Comparison of ENCODE assay signal across 11 cellular contexts in genomic region chr19:869245-870177, GRCh38. TPM values are rescaled to one million over a fixed set of nuclear protein-coding genes. Genes with fewer than 3 reads are reported as not detected.
DNase-seq lines count a peak whose midpoint lies in the region; ATAC-seq and TF ChIP-seq lines count a peak whose summit lies in the region.
"Had no signal": no experiment of that assay in that cellular context is flagged by ENCODE, and none has a peak within 500 bp of the region (broad histone marks: within the 10 kb centered on the region; RNA-seq: fewer than 3 reads in every experiment).

No MANE protein-coding gene starts in this region.

- CTCF ChIA-PET in CD8-positive, alpha-beta T cell (lab: Charles Lee) = no interaction called here
- CTCF ChIA-PET in activated CD8-positive, alpha-beta T cell treated with anti-CD3 and anti-CD28 coated beads, Interleukin-2, amount 10 ng/mL, durations not matched to agents 7 days and 5 days (lab: Charles Lee) = no interaction called here

- H3K9me3 Mint-ChIP-seq in CD8-positive, alpha-beta T cell = no peaks in the 10 kb centered on the region
- no peaks in the 10 kb centered on the region for H3K9me3 Mint-ChIP-seq in activated CD8-positive, alpha-beta T cell treated with anti-CD3 and anti-CD28 coated beads, Interleukin-2, amount 10 ng/mL, durations not matched to agents 7 days and 5 days (ENCODE audit: insufficient read depth)

- H3K27ac ChIP-seq in ascending aorta (peak overlapping the region; percentile 88 to 89), hepatocyte (peak overlapping the region; percentile 63), stomach smooth muscle (ENCODE audit: low read length) (peak overlapping the region; percentile 74)
- H3K27ac ChIP-seq in CD8-positive, alpha-beta T cell (ENCODE audit: low read depth, low read length) = no peak overlapping the region

- H3K4me3 ChIP-seq in HFF-Myc (replicated peaks; ENCODE audit: low read depth, low read length) = 0 out of 2 replicates have a peak overlapping the region, but pooled peaks have one; percentile 2
- H3K4me3 ChIP-seq in ascending aorta = no peak overlapping the region
- no peak overlapping the region for H3K4me3 ChIP-seq in hepatocyte
- H3K4me3 ChIP-seq in stomach smooth muscle (ENCODE audit: low read length in 2 of 2) = no peak overlapping the region
- H3K4me3 ChIP-seq in CD8-positive, alpha-beta T cell (ENCODE audit: low read depth, low read length) = no peak overlapping the region

- no peak for ATAC-seq in CD8-positive, alpha-beta T cell
- no peak for ATAC-seq in HG03520 (IDR thresholded peaks at IDR 0.05; ENCODE audit: unreplicated experiment)
- ATAC-seq in activated CD8-positive, alpha-beta T cell treated with anti-CD3 and anti-CD28 coated beads, Interleukin-2, amount 10 ng/mL, durations not matched to agents 7 days and 5 days = no peak
- ATAC-seq: Panc1 had no signal

- H3K36me3 Mint-ChIP-seq in CD8-positive, alpha-beta T cell = peaks cover 28% of the 10 kb centered on the region
- H3K36me3 Mint-ChIP-seq in activated CD8-positive, alpha-beta T cell treated with anti-CD3 and anti-CD28 coated beads, Interleukin-2, amount 10 ng/mL, durations not matched to agents 7 days and 5 days (ENCODE audit: low read depth) = peaks cover 19% of the 10 kb centered on the region

- H3K36me3 ChIP-seq in ascending aorta = peaks cover 42 to 50% of the 10 kb centered on the region in 2 donors
- no peaks in the 10 kb centered on the region for H3K36me3 ChIP-seq in hepatocyte (replicated peaks; ENCODE audit: insufficient read depth, low read depth)
- H3K36me3 ChIP-seq in stomach smooth muscle (ENCODE audit: control insufficient read depth in 2 of 2, insufficient read depth in 2 of 2, low read length in 2 of 2) = peaks cover 3 to 11% of the 10 kb centered on the region in 2 donors
- peaks cover 3% of the 10 kb centered on the region for H3K36me3 ChIP-seq in CD8-positive, alpha-beta T cell (ENCODE audit: insufficient read depth, low read length)

- POLR2A ChIA-PET in CD8-positive, alpha-beta T cell (lab: Charles Lee) = interaction anchor here (0.6 to 1.0 kb wide), 2 partner anchors 127 to 191 kb away, joined by 3 to 4 read pairs; no protein-coding TSS in a partner anchor
- POLR2A ChIA-PET in activated CD8-positive, alpha-beta T cell treated with anti-CD3 and anti-CD28 coated beads, Interleukin-2, amount 10 ng/mL, durations not matched to agents 7 days and 5 days (lab: Charles Lee) = no interaction called here

- H3K27me3 ChIP-seq in ascending aorta (no peaks in the 10 kb centered on the region), hepatocyte (no peaks in the 10 kb centered on the region), stomach smooth muscle (ENCODE audit: control insufficient read depth in 1 of 2, insufficient read depth in 2 of 2, low read length in 2 of 2) (no peaks in the 10 kb centered on the region)
- no peaks in the 10 kb centered on the region for H3K27me3 ChIP-seq in CD8-positive, alpha-beta T cell (ENCODE audit: insufficient read depth, low read length)

- no peak for TF ChIP-seq CTCF in HFF-Myc (IDR thresholded peaks at IDR 0.05; ENCODE audit: low read depth, low read length, missing control alignments)
- TF ChIP-seq CTCF in ascending aorta (IDR thresholded peaks at IDR 0.05) = no peak
- TF ChIP-seq CTCF in hepatocyte (IDR thresholded peaks at IDR 0.05; ENCODE audit: poor library complexity) = no peak
- no peak for TF ChIP-seq CTCF in CD8-positive, alpha-beta T cell (IDR thresholded peaks at IDR 0.05)

- DNase-seq in HFF-Myc (ENCODE audit: extremely low read depth, low read depth) = peak; percentile 90
- peak; percentile 33 to 92 for DNase-seq in ascending aorta (ENCODE audit: low spot score in 2 of 2)
- peak; percentile 81 for DNase-seq in hepatocyte (ENCODE audit: low spot score)
- no peak for DNase-seq in CD8-positive, alpha-beta T cell
- DNase-seq in activated CD4-positive, CD25-positive, alpha-beta regulatory T cell treated with anti-CD3 and anti-CD28 coated beads, Interleukin-2, amount 50 U/mL, for 72 hours = no peak
- no peak for DNase-seq in activated CD8-positive, alpha-beta T cell treated with anti-CD3 and anti-CD28 coated beads, Interleukin-2, amount 10 ng/mL, durations not matched to agents 7 days and 5 days

- no peaks in the 10 kb centered on the region for H3K27me3 Mint-ChIP-seq in CD8-positive, alpha-beta T cell (ENCODE audit: low read depth)
- H3K27me3 Mint-ChIP-seq in activated CD8-positive, alpha-beta T cell treated with anti-CD3 and anti-CD28 coated beads, Interleukin-2, amount 10 ng/mL, durations not matched to agents 7 days and 5 days (ENCODE audit: low read depth) = no peaks in the 10 kb centered on the region

- H3K9ac ChIP-seq in stomach smooth muscle (ENCODE audit: low read length in 2 of 2) = no peak overlapping the region

- no peaks in the 10 kb centered on the region for H3K9me3 ChIP-seq in ascending aorta
- no peaks in the 10 kb centered on the region for H3K9me3 ChIP-seq in hepatocyte (ENCODE audit: low read depth)
- no peaks in the 10 kb centered on the region for H3K9me3 ChIP-seq in stomach smooth muscle (ENCODE audit: control insufficient read depth in 2 of 2, low read length in 2 of 2)
- no peaks in the 10 kb centered on the region for H3K9me3 ChIP-seq in CD8-positive, alpha-beta T cell (ENCODE audit: low read length)

- intact Hi-C loops in ascending aorta (cut with DNase I) = loop anchor here (2.0 to 10.0 kb wide), 2 partner anchors 23 to 95 kb away; partner anchors contain the start of genes MED16 and RNU6-9
- intact Hi-C loops in CD8-positive, alpha-beta T cell (cut with DNase I, micrococcal nuclease) = loop anchor here in 1 of 2 experiments (10.0 kb wide), 1 partner anchor 375 kb away; the partner anchor contains the start of genes ATP5F1D and MIDN

- WGBS in hepatocyte (ENCODE audit: low lambda C conversion rate, missing lambda C conversion rate) = 70% methylated on average over 27 of the region's 29 CpGs

- H2AFZ ChIP-seq in hepatocyte = no peak overlapping the region

- H3K27ac Mint-ChIP-seq in CD8-positive, alpha-beta T cell = no peak overlapping the region
- H3K27ac Mint-ChIP-seq in activated CD8-positive, alpha-beta T cell treated with anti-CD3 and anti-CD28 coated beads, Interleukin-2, amount 10 ng/mL, durations not matched to agents 7 days and 5 days = no peak overlapping the region

- H3K4me2 ChIP-seq in hepatocyte = no peak overlapping the region

- H4K20me1 ChIP-seq in hepatocyte (ENCODE audit: insufficient read depth, poor library complexity, severe bottlenecking) = no peaks in the 10 kb centered on the region

- peaks cover 4 to 9% of the 10 kb centered on the region in 2 donors for H3K4me1 ChIP-seq in ascending aorta
- H3K4me1 ChIP-seq in hepatocyte (ENCODE audit: insufficient read depth) = no peaks in the 10 kb centered on the region
- peaks cover 31% of the 10 kb centered on the region for H3K4me1 ChIP-seq in stomach smooth muscle (ENCODE audit: control insufficient read depth, insufficient read depth, low read length)
- H3K4me1 ChIP-seq in CD8-positive, alpha-beta T cell (ENCODE audit: insufficient read depth, low read length) = peaks cover 15% of the 10 kb centered on the region

- no peaks in the 10 kb centered on the region for H3K79me2 ChIP-seq in hepatocyte

- no peak overlapping the region for H3K4me3 Mint-ChIP-seq in CD8-positive, alpha-beta T cell
- no peak overlapping the region for H3K4me3 Mint-ChIP-seq in activated CD8-positive, alpha-beta T cell treated with anti-CD3 and anti-CD28 coated beads, Interleukin-2, amount 10 ng/mL, durations not matched to agents 7 days and 5 days

- H3K4me1 Mint-ChIP-seq in CD8-positive, alpha-beta T cell (ENCODE audit: low read depth) = peaks cover 14% of the 10 kb centered on the region
- H3K4me1 Mint-ChIP-seq in activated CD8-positive, alpha-beta T cell treated with anti-CD3 and anti-CD28 coated beads, Interleukin-2, amount 10 ng/mL, durations not matched to agents 7 days and 5 days (ENCODE audit: low read depth) = peaks cover 11% of the 10 kb centered on the region

- H3K9me2 ChIP-seq in hepatocyte (replicated peaks; ENCODE audit: insufficient read depth) = no peaks in the 10 kb centered on the region

RNA-seq across cellular contexts. Expression of gene CFD, which starts 10.0 kb away (rescaled TPM):
- total RNA-seq in ascending aorta (1,680 TPM), hepatocyte (3.3 and 9.0 TPM in 2 replicates)
- 8.2 and 11.2 TPM in 2 replicates for polyA plus RNA-seq in hepatocyte
- 1 to 10 TPM; 1.0 to 1.4 TPM for total RNA-seq in CD8-positive, alpha-beta T cell
- 1 to 10 TPM; 2.1 to 2.2 TPM for total RNA-seq in activated CD8-positive, alpha-beta T cell treated with anti-CD3 and anti-CD28 coated beads, Interleukin-2, amount 10 ng/mL, durations not matched to agents 7 days and 5 days

RNA-seq across cellular contexts. Expression of gene ELANE, which starts 17.4 kb away (rescaled TPM):
- total RNA-seq in ascending aorta (not detected), hepatocyte (0.83 and 1.2 TPM in 2 replicates)
- polyA plus RNA-seq in hepatocyte = 0.81 and 3.0 TPM in 2 replicates
- not detected for total RNA-seq in CD8-positive, alpha-beta T cell
- total RNA-seq in activated CD8-positive, alpha-beta T cell treated with anti-CD3 and anti-CD28 coated beads, Interleukin-2, amount 10 ng/mL, durations not matched to agents 7 days and 5 days = not detected
- total RNA-seq: epithelial cell of proximal tubule, H1 had no signal
- polyA plus RNA-seq: H1 had no signal

RNA-seq across cellular contexts. Expression of gene MED16, which starts 23.5 kb away (rescaled TPM):
- total RNA-seq in ascending aorta = 73.2 TPM
- 24.4 and 32.1 TPM in 2 replicates for total RNA-seq in hepatocyte
- 80.9 and 111 TPM in 2 replicates for polyA plus RNA-seq in hepatocyte
- total RNA-seq in CD8-positive, alpha-beta T cell = 10 to 100 TPM; 32.6 to 35.3 TPM
- 10 to 100 TPM; 55.9 to 60.4 TPM for total RNA-seq in activated CD8-positive, alpha-beta T cell treated with anti-CD3 and anti-CD28 coated beads, Interleukin-2, amount 10 ng/mL, durations not matched to agents 7 days and 5 days

RNA-seq across cellular contexts. Expression of gene RNU6-9, which starts 23.8 kb away (rescaled TPM):
- total RNA-seq in ascending aorta (not detected), hepatocyte (not detected in 2 replicates)
- not detected in 2 replicates for polyA plus RNA-seq in hepatocyte
- total RNA-seq in CD8-positive, alpha-beta T cell = not detected
- not detected for total RNA-seq in activated CD8-positive, alpha-beta T cell treated with anti-CD3 and anti-CD28 coated beads, Interleukin-2, amount 10 ng/mL, durations not matched to agents 7 days and 5 days
- total RNA-seq: epithelial cell of proximal tubule, H1 had no signal
- polyA plus RNA-seq: H1 had no signal

RNA-seq across cellular contexts. Expression of gene PRTN3, which starts 28.7 kb away (rescaled TPM):
- not detected for total RNA-seq in ascending aorta
- not detected in 2 replicates for total RNA-seq in hepatocyte
- not detected in 2 replicates for polyA plus RNA-seq in hepatocyte
- total RNA-seq in CD8-positive, alpha-beta T cell = not detected
- not detected for total RNA-seq in activated CD8-positive, alpha-beta T cell treated with anti-CD3 and anti-CD28 coated beads, Interleukin-2, amount 10 ng/mL, durations not matched to agents 7 days and 5 days
- total RNA-seq: epithelial cell of proximal tubule had no signal

Comparison
In these comparisons a context has a peak if more than half of its experiments do, and no peak if none do; other contexts are left out.
1. DNase-seq: peak in HFF-Myc (single experiment), ascending aorta (2 of 2) and hepatocyte (single experiment); none in CD8-positive, alpha-beta T cell (0 of 7), activated CD4-positive, CD25-positive, alpha-beta regulatory T cell treated with anti-CD3 and anti-CD28 coated beads, Interleukin-2, amount 50 U/mL, for 72 hours (single experiment) and activated CD8-positive, alpha-beta T cell treated with anti-CD3 and anti-CD28 coated beads, Interleukin-2, amount 10 ng/mL, durations not matched to agents 7 days and 5 days (single experiment).
2. RNA of gene CFD, which starts 10.0 kb away (total RNA-seq): 1,680 TPM in ascending aorta (single experiment); 3.3 to 9.0 TPM in hepatocyte, 2.1 to 2.2 TPM in activated CD8-positive, alpha-beta T cell treated with anti-CD3 and anti-CD28 coated beads, Interleukin-2, amount 10 ng/mL, durations not matched to agents 7 days and 5 days and 1.0 to 1.4 TPM in CD8-positive, alpha-beta T cell; every median in the first group is over 100 times any median in the second.